ENCODE assay signal across 19 cellular contexts in the genomic region with DNA sequence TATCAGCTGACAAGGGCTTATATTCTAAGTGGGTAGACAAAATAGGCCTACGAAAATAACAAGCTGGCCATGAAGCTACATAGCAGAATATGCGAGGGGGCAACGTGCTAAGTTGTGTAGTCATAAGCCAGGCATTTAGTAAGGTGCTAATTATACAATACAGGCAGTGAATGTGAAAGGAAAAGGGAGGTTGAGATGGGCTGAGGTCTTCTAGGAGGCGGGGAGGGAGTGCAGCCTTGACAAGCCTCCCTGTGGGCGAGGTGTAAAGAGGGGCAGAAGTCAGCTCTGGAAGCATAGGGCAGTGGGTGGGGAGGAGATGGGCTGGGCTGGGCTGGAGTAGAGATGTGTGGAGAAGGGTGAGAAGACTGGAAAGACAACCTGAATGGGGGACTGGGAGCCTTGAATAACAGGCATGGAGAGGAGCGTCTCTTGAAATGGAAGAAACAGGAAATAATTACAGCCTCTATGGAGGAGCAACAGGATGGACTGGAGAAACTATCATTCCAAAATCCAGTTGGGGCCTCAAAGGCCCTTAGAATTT.
DNase-seq lines count a peak whose midpoint lies in the region; ATAC-seq and FAIRE-seq lines count a peak whose summit lies in the region.
"Had no signal": no experiment of that assay in that cellular context is flagged by ENCODE, and none has a peak within 500 bp of the region (broad histone marks: within the 10 kb centered on the region; RNA-seq: fewer than 3 reads in every experiment).

No MANE protein-coding gene starts in this region.

- H3K36me3 Mint-ChIP-seq in T-helper 2 cell treated with Interferon-gamma antibody and Interleukin-4, amounts not matched to agents 5 μg/mL and 100 μg/mL, for 36 hours (ENCODE audit: low read depth), result no peaks in the 10 kb centered on the region
- H3K36me3 Mint-ChIP-seq in central memory CD8-positive, alpha-beta T cell (ENCODE audit: insufficient read depth), result peaks cover 37% of the 10 kb centered on the region
- H3K36me3 Mint-ChIP-seq in stimulated activated memory B cell treated with anti-CD40 and anti-IgM and Interleukin-4, amounts not matched to agents 10 μg/mL and 1 μg/mL and 100 μg/mL, for 72 hours, result no peaks in the 10 kb centered on the region
- H3K36me3 Mint-ChIP-seq: IgD-negative memory B cell had no signal

- H3K36me3 ChIP-seq in HAP-1 (replicated peaks), result no peaks in the 10 kb centered on the region
- H3K36me3 ChIP-seq: gastrocnemius medialis, MG63, neutrophil, suprapubic skin had no signal

- H3K9me3 Mint-ChIP-seq in T-helper 2 cell treated with Interferon-gamma antibody and Interleukin-4, amounts not matched to agents 5 μg/mL and 100 μg/mL, for 36 hours, result no peaks in the 10 kb centered on the region
- H3K9me3 Mint-ChIP-seq in central memory CD8-positive, alpha-beta T cell, result no peaks in the 10 kb centered on the region
- no peaks in the 10 kb centered on the region for H3K9me3 Mint-ChIP-seq in stimulated activated memory B cell treated with anti-CD40 and anti-IgM and Interleukin-4, amounts not matched to agents 10 μg/mL and 1 μg/mL and 100 μg/mL, for 72 hours
- H3K9me3 Mint-ChIP-seq: IgD-negative memory B cell had no signal

- no peaks in the 10 kb centered on the region for H3K9me3 ChIP-seq in HAP-1
- H3K9me3 ChIP-seq: Caco-2, gastrocnemius medialis, MG63, neutrophil, suprapubic skin had no signal

- H3K27ac Mint-ChIP-seq in T-helper 2 cell treated with Interferon-gamma antibody and Interleukin-4, amounts not matched to agents 5 μg/mL and 100 μg/mL, for 36 hours, result no peak overlapping the region
- peak overlapping the region; percentile 97 for H3K27ac Mint-ChIP-seq in central memory CD8-positive, alpha-beta T cell (ENCODE audit: low read depth)
- H3K27ac Mint-ChIP-seq in stimulated activated memory B cell treated with anti-CD40 and anti-IgM and Interleukin-4, amounts not matched to agents 10 μg/mL and 1 μg/mL and 100 μg/mL, for 72 hours, result peak overlapping the region; percentile 95

- no peaks in the 10 kb centered on the region for H3K27me3 Mint-ChIP-seq in T-helper 2 cell treated with Interferon-gamma antibody and Interleukin-4, amounts not matched to agents 5 μg/mL and 100 μg/mL, for 36 hours (ENCODE audit: low read depth)
- H3K27me3 Mint-ChIP-seq in central memory CD8-positive, alpha-beta T cell, result no peaks in the 10 kb centered on the region
- no peaks in the 10 kb centered on the region for H3K27me3 Mint-ChIP-seq in stimulated activated memory B cell treated with anti-CD40 and anti-IgM and Interleukin-4, amounts not matched to agents 10 μg/mL and 1 μg/mL and 100 μg/mL, for 72 hours
- H3K27me3 Mint-ChIP-seq: IgD-negative memory B cell had no signal

- no peak for FAIRE-seq in HTR-8/SVneo (lab: Jason Lieb, UNC)

- ATAC-seq in central memory CD8-positive, alpha-beta T cell (replicated peaks; ENCODE audit: extremely low read depth, poor library complexity, severe bottlenecking), result peak; percentile 11
- ATAC-seq in stimulated activated memory B cell treated with anti-CD40 and anti-IgM and Interleukin-4, amounts not matched to agents 10 μg/mL and 1 μg/mL and 100 μg/mL, for 72 hours, result no peak
- no peak for ATAC-seq in HG03521 (IDR thresholded peaks at IDR 0.05; ENCODE audit: unreplicated experiment)
- ATAC-seq: gastrocnemius medialis had no signal

- peak overlapping the region; percentile 4 for H3K4me3 Mint-ChIP-seq in T-helper 2 cell treated with Interferon-gamma antibody and Interleukin-4, amounts not matched to agents 5 μg/mL and 100 μg/mL, for 36 hours
- peak overlapping the region; percentile 83 for H3K4me3 Mint-ChIP-seq in central memory CD8-positive, alpha-beta T cell
- no peak overlapping the region for H3K4me3 Mint-ChIP-seq in stimulated activated memory B cell treated with anti-CD40 and anti-IgM and Interleukin-4, amounts not matched to agents 10 μg/mL and 1 μg/mL and 100 μg/mL, for 72 hours
- H3K4me3 Mint-ChIP-seq: IgD-negative memory B cell had no signal

- in situ Hi-C loops in HAP-1 (cut with MboI; ENCODE audit: low sequenced_read_pairs), result no loop called here

- H3K4me1 Mint-ChIP-seq in T-helper 2 cell treated with Interferon-gamma antibody and Interleukin-4, amounts not matched to agents 5 μg/mL and 100 μg/mL, for 36 hours (ENCODE audit: low read depth), result peaks cover 10% of the 10 kb centered on the region
- peaks cover 89% of the 10 kb centered on the region for H3K4me1 Mint-ChIP-seq in central memory CD8-positive, alpha-beta T cell
- peaks cover 79% of the 10 kb centered on the region for H3K4me1 Mint-ChIP-seq in stimulated activated memory B cell treated with anti-CD40 and anti-IgM and Interleukin-4, amounts not matched to agents 10 μg/mL and 1 μg/mL and 100 μg/mL, for 72 hours

- H3K27me3 ChIP-seq in HAP-1 (ENCODE audit: low read depth), result no peaks in the 10 kb centered on the region
- H3K27me3 ChIP-seq: gastrocnemius medialis, MG63, suprapubic skin had no signal

- peak; percentile 43 for DNase-seq in stimulated activated CD4-positive, alpha-beta T cell treated with anti-CD3 and anti-CD28 coated beads, Interleukin-15, amount 100 ng/mL, for 24 hours
- no peak for DNase-seq in stimulated activated CD4-positive, alpha-beta T cell treated with anti-CD3 and anti-CD28 coated beads, Interleukin-4, amount 100 ng/mL, for 24 hours
- DNase-seq in T-helper 2 cell treated with Interferon-gamma antibody and Interleukin-4, amounts not matched to agents 5 μg/mL and 100 μg/mL, for 36 hours (ENCODE audit: low spot score), result no peak
- DNase-seq in central memory CD8-positive, alpha-beta T cell (ENCODE audit: low spot score in 2 of 2), result no peak
- DNase-seq in HAP-1 (ENCODE audit: low spot score in 2 of 2), result no peak
- no peak for DNase-seq in HTR-8/SVneo (ENCODE audit: insufficient read length, low spot score)
- DNase-seq: amygdala, Caco-2, dorsolateral prefrontal cortex, erythroblast, gastrocnemius medialis, MG63, NCI-H187 treated with DMSO at 0.1 percent for 48 hours, NCI-H446 treated with DMSO at 0.1 percent for 48 hours had no signal

- H3K4me1 ChIP-seq in HAP-1, result no peaks in the 10 kb centered on the region
- H3K4me1 ChIP-seq: Caco-2, gastrocnemius medialis, suprapubic skin had no signal

- no peak overlapping the region for H3K4me3 ChIP-seq in HAP-1
- H3K4me3 ChIP-seq: dorsolateral prefrontal cortex, gastrocnemius medialis, MG63, suprapubic skin had no signal
